Comparison of ENCODE assay signal across 8 cellular contexts in the genomic region with DNA sequence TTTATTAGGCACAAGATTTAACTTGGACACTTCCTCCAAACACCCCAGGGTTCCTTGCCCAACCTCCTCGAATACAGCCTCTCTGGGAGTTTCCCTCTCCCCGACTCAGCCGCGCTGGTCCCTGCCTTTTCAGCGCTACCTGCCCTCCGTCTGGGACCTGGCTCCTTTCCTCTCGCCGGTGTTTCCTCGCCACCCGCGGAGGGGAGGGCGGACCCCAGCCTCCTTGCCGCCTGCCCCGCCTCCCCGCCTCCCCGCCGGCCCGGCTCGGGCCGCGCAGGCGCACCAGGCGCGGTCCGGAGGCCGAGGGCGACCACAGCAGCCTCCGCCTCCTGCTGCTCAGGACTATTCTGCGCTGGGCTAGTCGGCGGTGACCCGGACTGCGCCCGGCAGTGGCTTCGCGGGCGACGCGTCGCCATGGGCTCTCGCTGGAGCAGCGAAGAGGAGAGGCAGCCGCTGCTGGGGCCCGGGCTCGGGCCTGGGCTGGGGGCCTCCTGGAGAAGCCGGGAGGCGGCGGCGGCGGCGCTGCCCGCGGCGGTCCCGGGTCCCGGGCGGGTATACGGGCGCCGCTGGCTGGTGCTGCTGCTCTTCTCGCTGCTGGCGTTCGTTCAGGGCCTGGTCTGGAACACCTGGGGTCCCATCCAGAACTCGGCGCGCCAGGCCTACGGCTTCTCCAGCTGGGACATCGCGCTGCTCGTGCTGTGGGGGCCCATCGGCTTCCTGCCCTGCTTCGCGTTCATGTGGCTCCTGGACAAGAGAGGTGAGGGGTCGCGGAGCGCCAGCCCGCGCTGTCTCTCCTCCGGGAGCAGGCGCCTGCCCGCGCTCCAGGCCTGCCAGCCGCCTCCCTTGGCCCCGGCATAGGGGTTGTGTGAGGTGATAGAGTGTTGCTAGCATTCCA. TPM values are rescaled to one million over a fixed set of nuclear protein-coding genes. Genes with fewer than 3 reads are reported as not detected.
DNase-seq lines count a peak whose midpoint lies in the region; ATAC-seq and TF ChIP-seq lines count a peak whose summit lies in the region.

A gene with protein sequence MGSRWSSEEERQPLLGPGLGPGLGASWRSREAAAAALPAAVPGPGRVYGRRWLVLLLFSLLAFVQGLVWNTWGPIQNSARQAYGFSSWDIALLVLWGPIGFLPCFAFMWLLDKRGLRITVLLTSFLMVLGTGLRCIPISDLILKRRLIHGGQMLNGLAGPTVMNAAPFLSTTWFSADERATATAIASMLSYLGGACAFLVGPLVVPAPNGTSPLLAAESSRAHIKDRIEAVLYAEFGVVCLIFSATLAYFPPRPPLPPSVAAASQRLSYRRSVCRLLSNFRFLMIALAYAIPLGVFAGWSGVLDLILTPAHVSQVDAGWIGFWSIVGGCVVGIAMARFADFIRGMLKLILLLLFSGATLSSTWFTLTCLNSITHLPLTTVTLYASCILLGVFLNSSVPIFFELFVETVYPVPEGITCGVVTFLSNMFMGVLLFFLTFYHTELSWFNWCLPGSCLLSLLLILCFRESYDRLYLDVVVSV (plus strand): TSS at position 291 of the 895 bp plus-strand sequence. CDS start 124 bp downstream, at position 415.

- no peaks in the 10 kb centered on the region for H3K27me3 ChIP-seq in SJSA1 (replicated peaks)
- H3K27me3 ChIP-seq in body of pancreas, result no peaks in the 10 kb centered on the region

- peak; percentile 65 to 80 for DNase-seq in SJSA1 (ENCODE audit: low read depth in 1 of 2, low spot score in 2 of 2)
- peak; percentile 81 to 85 (median 84) for DNase-seq in body of pancreas
- DNase-seq in smooth muscle cell of the brain vasculature (ENCODE audit: low read depth, low spot score), result peak; percentile 35
- no peak for DNase-seq in NOMO-1 treated with dmso at 0.1 percent for 144 hours (lab: John Stamatoyannopoulos, UW; ENCODE audit: unreplicated experiment)
- DNase-seq in NCI-H510A (lab: John Stamatoyannopoulos, UW), result no peak

- peaks cover 14% of the 10 kb centered on the region for H3K4me1 ChIP-seq in SJSA1 (replicated peaks)
- peaks cover 36% of the 10 kb centered on the region for H3K4me1 ChIP-seq in body of pancreas

- peak in 1 of 7 experiments; percentile 10 for TF ChIP-seq CTCF in body of pancreas (IDR thresholded peaks at IDR 0.05)

- TF ChIP-seq POLR2A in GM18505 (IDR thresholded peaks at IDR 0.05; ENCODE audit: borderline replicate concordance, extremely low read depth, insufficient read depth, insufficient read length) (peak; percentile 75), body of pancreas (IDR thresholded peaks at IDR 0.05) (peak; percentile 82 to 92 (median 88))

- H3K4me3 ChIP-seq in SJSA1 (peak within 1 kb of the TSS; percentile 69), body of pancreas (peak within 1 kb of the TSS; percentile 67 to 87), iPS-18c (ENCODE audit: insufficient read depth, low read depth, low read length) (peak within 1 kb of the TSS; percentile 60)

- H3K9me3 ChIP-seq in SJSA1 (replicated peaks), result no peaks in the 10 kb centered on the region
- no peaks in the 10 kb centered on the region for H3K9me3 ChIP-seq in body of pancreas
- H3K9me3 ChIP-seq in iPS-18c (ENCODE audit: control insufficient read depth, insufficient read depth, low read length), result no peaks in the 10 kb centered on the region

- ATAC-seq in GM18505 (IDR thresholded peaks at IDR 0.05; ENCODE audit: unreplicated experiment) (peak; percentile 76), HG02885 (IDR thresholded peaks at IDR 0.05; ENCODE audit: poor library complexity, unreplicated experiment) (peak; percentile 83), body of pancreas (peak; percentile 84)

- H3K36me3 ChIP-seq in SJSA1 (no peaks in the 10 kb centered on the region), body of pancreas (replicated peaks in 1 of 2; ENCODE audit: insufficient read depth in 1 of 2, low read depth in 2 of 2) (no peaks in the 10 kb centered on the region)

- 0 to 1% methylated on average over 29 to 80 of the region's 84 CpGs for WGBS in body of pancreas, 2 donors

- peak within 1 kb of the TSS; percentile 64 for H3K27ac ChIP-seq in SJSA1
- H3K27ac ChIP-seq in body of pancreas, result peak within 1 kb of the TSS; percentile 94 to 99 (median 96)

- intact Hi-C loops in body of pancreas (cut with DNase I), result no loop called here

RNA-seq across cellular contexts. Expression of the gene that starts here (rescaled TPM):
- 10.4 and 12.0 TPM in 2 replicates for total RNA-seq in SJSA1 (2014; rRNA removed; shearing (Covaris generic))
- total RNA-seq in body of pancreas, result 10 to 100 TPM; 20.8 to 23.6 TPM

Comparison
In these comparisons a context has a peak if more than half of its experiments do, and no peak if none do; other contexts are left out.
1. DNase-seq: peak in SJSA1 (2 of 2), body of pancreas (4 of 4) and smooth muscle cell of the brain vasculature (single experiment); none in NOMO-1 treated with dmso at 0.1 percent for 144 hours (single experiment) and NCI-H510A (single experiment).
2. Peak in every context shown above with its lines, with median percentiles within 50 percentile points of each other: ATAC-seq and H3K4me3 ChIP-seq.